ENCODE assay signal across 11 cellular contexts in genomic region chr17:336110-337021, GRCh38. TPM values are rescaled to one million over a fixed set of nuclear protein-coding genes. Genes with fewer than 3 reads are reported as not detected.
DNase-seq lines count a peak whose midpoint lies in the region; ATAC-seq and TF ChIP-seq lines count a peak whose summit lies in the region.
"Had no signal": no experiment of that assay in that cellular context is flagged by ENCODE, and none has a peak within 500 bp of the region (broad histone marks: within the 10 kb centered on the region; RNA-seq: fewer than 3 reads in every experiment).

No MANE protein-coding gene starts in this region.

- TF ChIP-seq CTCF in A673 (conservative IDR thresholded peaks at IDR 0.05; ENCODE audit: low read depth, low read length) (no peak), mesothelial cell of epicardium (IDR thresholded peaks at IDR 0.05; ENCODE audit: unreplicated experiment) (no peak), foreskin keratinocyte (conservative IDR thresholded peaks at IDR 0.05) (no peak)

- no peak overlapping the region for H3K4me2 ChIP-seq in Karpas-422 (ENCODE audit: low read depth, low read length, poor library complexity, severe bottlenecking)

- H3K27me3 Mint-ChIP-seq in mesothelial cell of epicardium (ENCODE audit: low read depth), result peaks cover 2% of the 10 kb centered on the region

- H3K4me1 ChIP-seq in A673 (ENCODE audit: insufficient read depth, low read length, poor library complexity, severe bottlenecking) (peaks cover 16% of the 10 kb centered on the region), Karpas-422 (ENCODE audit: low read length) (peaks cover 11% of the 10 kb centered on the region), foreskin keratinocyte (no peaks in the 10 kb centered on the region)
- H3K4me1 ChIP-seq: parathyroid adenoma had no signal

- no peaks in the 10 kb centered on the region for H3K79me2 ChIP-seq in Karpas-422 (ENCODE audit: low read length)

- no peak overlapping the region for H2AFZ ChIP-seq in Karpas-422 (ENCODE audit: low read length)
- H2AFZ ChIP-seq: parathyroid adenoma had no signal

- BruUV-seq in A673 (replicated peaks; lab: Mats Ljungman, UMichigan), result no TSS peak

- H3K36me3 ChIP-seq in A673 (ENCODE audit: insufficient read depth, low read length, poor library complexity, severe bottlenecking) (no peaks in the 10 kb centered on the region), Karpas-422 (ENCODE audit: insufficient read depth, low read length) (no peaks in the 10 kb centered on the region)

- no peaks in the 10 kb centered on the region for H3K27me3 ChIP-seq in A673 (replicated peaks; ENCODE audit: insufficient read depth, low read depth, low read length, poor library complexity)
- no peaks in the 10 kb centered on the region for H3K27me3 ChIP-seq in Karpas-422 (ENCODE audit: low read length)
- peaks cover 56% of the 10 kb centered on the region for H3K27me3 ChIP-seq in foreskin keratinocyte

- H3K9ac ChIP-seq in Karpas-422 (ENCODE audit: low read length), result no peak overlapping the region
- H3K9ac ChIP-seq: parathyroid adenoma had no signal

- no peak for ATAC-seq in HG03097 (IDR thresholded peaks at IDR 0.05; ENCODE audit: low FRiP score, unreplicated experiment)
- ATAC-seq in foreskin keratinocyte, result no peak

- H3K4me3 Mint-ChIP-seq in mesothelial cell of epicardium, result no peak overlapping the region
- H3K4me3 Mint-ChIP-seq: dendritic cell treated with granulocyte-macrophage colony-stimulating factor and Interleukin-4, amounts not matched to agents 40 ng/mL and 50 ng/mL, for 4 days had no signal

- peak; percentile 70 for DNase-seq in A673 (ENCODE audit: low spot score)
- DNase-seq in Karpas-422, result peak; percentile 32
- peak; percentile 33 for DNase-seq in astrocyte of the hippocampus (ENCODE audit: low read depth, low spot score)
- peak; percentile 67 to 76 for DNase-seq in mesothelial cell of epicardium (ENCODE audit: low spot score in 2 of 2, unreplicated experiment in 2 of 2)
- DNase-seq in EL, result no peak
- DNase-seq in foreskin keratinocyte, result no peak
- DNase-seq in middle frontal gyrus (ENCODE audit: extremely low spot score, low spot score), result no peak
- DNase-seq: GF-D8 had no signal

- H3K9me2 ChIP-seq in Karpas-422 (replicated peaks; ENCODE audit: insufficient read depth, low read length), result no peaks in the 10 kb centered on the region

- CTCF ChIA-PET in A673 (lab: Charles Lee), result no interaction called here

- H4K20me1 ChIP-seq in Karpas-422 (ENCODE audit: insufficient read depth, low read depth, low read length), result no peaks in the 10 kb centered on the region

- H3K36me3 Mint-ChIP-seq in mesothelial cell of epicardium, result no peaks in the 10 kb centered on the region

- POLR2A ChIA-PET in A673 (lab: Charles Lee; ENCODE audit: low non-redundant PET), result no interaction called here

- no peaks in the 10 kb centered on the region for H3K9me3 ChIP-seq in A673 (ENCODE audit: low read depth, low read length, poor library complexity, severe bottlenecking)
- no peaks in the 10 kb centered on the region for H3K9me3 ChIP-seq in Karpas-422 (ENCODE audit: low read length)

- H3K4me3 ChIP-seq in A673 (ENCODE audit: low read depth, low read length, poor library complexity, severe bottlenecking), result no peak overlapping the region
- no peak overlapping the region for H3K4me3 ChIP-seq in Karpas-422 (ENCODE audit: low read length)

- peaks cover 55% of the 10 kb centered on the region for H3K4me1 Mint-ChIP-seq in mesothelial cell of epicardium

- intact Hi-C loops in A673 (cut with micrococcal nuclease; ENCODE audit: unreplicated experiment), result no loop called here

- peak overlapping the region; percentile 59 for H3K27ac Mint-ChIP-seq in mesothelial cell of epicardium
- H3K27ac Mint-ChIP-seq: dendritic cell treated with granulocyte-macrophage colony-stimulating factor and Interleukin-4, amounts not matched to agents 40 ng/mL and 50 ng/mL, for 4 days had no signal

- H3K9me3 Mint-ChIP-seq in mesothelial cell of epicardium, result no peaks in the 10 kb centered on the region
- H3K9me3 Mint-ChIP-seq: dendritic cell treated with granulocyte-macrophage colony-stimulating factor and Interleukin-4, amounts not matched to agents 40 ng/mL and 50 ng/mL, for 4 days had no signal

- H3K27ac ChIP-seq in A673 (ENCODE audit: low read depth, low read length, poor library complexity, severe bottlenecking) (no peak overlapping the region), Karpas-422 (ENCODE audit: low read length) (no peak overlapping the region), foreskin keratinocyte (no peak overlapping the region)
- H3K27ac ChIP-seq: parathyroid adenoma had no signal

RNA-seq across cellular contexts. Expression of gene RPH3AL, which starts 16.2 kb away (rescaled TPM):
- total RNA-seq in A673 (2021) (0.82 and 1.3 TPM in 2 replicates), mesothelial cell of epicardium (13.6 to 16.9 TPM (median 15.4 TPM) in 3 replicates), foreskin keratinocyte (0.41 and 0.60 TPM in 2 replicates)
- total RNA-seq in Karpas-422 (2014; rRNA removed; shearing (Covaris generic); ENCODE audit: low replicate concordance), result 0.29 TPM in 1 of 2 replicates, not detected in the other
- polyA plus RNA-seq in foreskin keratinocyte, result 0.46 and 0.49 TPM in 2 replicates

Comparison
In these comparisons a context has a peak if more than half of its experiments do, and no peak if none do; other contexts are left out.
1. DNase-seq: peak in A673 (single experiment), Karpas-422 (single experiment), astrocyte of the hippocampus (single experiment) and mesothelial cell of epicardium (2 of 2); none in EL (single experiment), foreskin keratinocyte (0 of 2) and middle frontal gyrus (single experiment).